Comparison of ENCODE assay signal across 8 cellular contexts in the genomic region with DNA sequence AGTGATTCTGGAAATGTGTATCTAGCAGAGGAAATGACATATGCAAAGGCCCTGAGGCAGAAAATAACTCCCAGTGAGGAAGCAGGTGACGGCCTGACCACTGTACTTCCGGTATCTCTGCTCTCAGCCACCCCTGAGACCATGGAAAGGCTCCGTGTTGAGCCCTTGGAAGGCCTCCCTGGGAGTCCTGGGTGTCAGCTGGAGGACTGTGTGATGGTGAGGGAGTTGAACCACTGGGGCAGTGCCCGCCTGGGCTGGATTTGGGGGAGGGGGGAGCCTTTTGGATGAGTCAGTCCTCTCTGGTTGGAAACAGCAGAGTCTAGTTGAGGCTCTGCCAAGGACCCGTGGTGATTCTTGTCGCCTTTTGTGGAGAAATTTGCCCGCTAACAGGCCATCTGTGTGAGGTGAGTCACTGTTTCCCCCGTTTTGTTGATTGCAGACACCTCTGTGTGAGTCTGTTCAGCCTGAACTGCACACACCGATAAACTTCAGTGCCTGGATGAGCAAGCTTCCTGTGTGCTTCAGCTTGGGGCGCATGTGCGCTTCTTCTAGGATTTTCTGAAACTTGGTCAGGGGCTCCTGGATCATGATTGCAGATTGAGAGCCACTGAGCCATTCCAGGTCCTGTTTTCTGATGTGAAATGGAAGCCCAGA.
DNase-seq lines count a peak whose midpoint lies in the region; ATAC-seq, FAIRE-seq and TF ChIP-seq lines count a peak whose summit lies in the region.

No MANE protein-coding gene starts in this region.

- DNase-seq in A549 (ENCODE audit: low read depth in 1 of 2, low spot score in 1 of 2) = peak; percentile 83 to 92
- peak; percentile 32 for DNase-seq in OCI-M2 (lab: John Stamatoyannopoulos, UW; ENCODE audit: unreplicated experiment)
- peak; percentile 90 to 91 for DNase-seq in activated T-cell treated with anti-CD3 and anti-CD28 coated beads, Interleukin-2, amount 50 U/mL, for 48 hours
- peak; percentile 98 for DNase-seq in foreskin keratinocyte
- DNase-seq in NCI-H345 treated with DMSO at 0.1 percent for 48 hours (lab: John Stamatoyannopoulos, UW; ENCODE audit: unreplicated experiment) = no peak

- H3K4me3 ChIP-seq in A549 (no peak overlapping the region), skeletal muscle tissue (ENCODE audit: low read length in 3 of 3) (no peak overlapping the region)

- POLR2A ChIA-PET in A549 (lab: Yijun Ruan, JAX) = interaction anchor here (0.8 to 1.4 kb wide), 6 partner anchors 10 to 551 kb away, joined by 3 to 13 read pairs (median 6); partner anchors contain the start of genes CACUL1 and GRK5

- CTCF ChIA-PET in A549 (lab: Yijun Ruan, JAX) = interaction anchor here (0.7 to 3.7 kb wide), 8 partner anchors 11 to 140 kb away, joined by 3 to 15 read pairs (median 4); partner anchors contain the start of gene GRK5

- peak; percentile 86 to 89 for ATAC-seq in A549
- ATAC-seq in GM18867 (IDR thresholded peaks at IDR 0.05; ENCODE audit: unreplicated experiment) = peak; percentile 53
- ATAC-seq in HG03066 (IDR thresholded peaks at IDR 0.05; ENCODE audit: low read depth, unreplicated experiment) = peak; percentile 53
- peak; percentile 87 for ATAC-seq in foreskin keratinocyte

- FAIRE-seq in A549 (lab: Jason Lieb, UNC) = no peak

- H3K27ac ChIP-seq in A549 = peak overlapping the region; percentile 75 to 90
- H3K27ac ChIP-seq in foreskin keratinocyte = peak overlapping the region; percentile 43
- peak overlapping the region; percentile 55 for H3K27ac ChIP-seq in skeletal muscle tissue (ENCODE audit: low read depth, low read length)

- TF ChIP-seq RAD21 in A549 (conservative IDR thresholded peaks at IDR 0.05 in 1 of 2, IDR thresholded peaks at IDR 0.05 in 1 of 2) = no peak; a peak in 3 of 5 replicates

- H3K27me3 ChIP-seq in foreskin keratinocyte (no peaks in the 10 kb centered on the region), skeletal muscle tissue (ENCODE audit: control insufficient read depth in 3 of 3, insufficient read depth in 3 of 3, low read length in 3 of 3) (no peaks in the 10 kb centered on the region)

- TF ChIP-seq POLR2A in A549 (IDR thresholded peaks at IDR 0.05; ENCODE audit: low read length) = no peak

- no peak overlapping the region for H3K9ac ChIP-seq in skeletal muscle tissue (ENCODE audit: low read depth in 1 of 3, low read length in 3 of 3)

- H3K4me2 ChIP-seq in A549 = peak overlapping the region; percentile 69

- 5% methylated on average over 11 of the region's 11 CpGs for WGBS in A549 (ENCODE audit: missing lambda C conversion rate)

- TF ChIP-seq CTCF in A549 (IDR thresholded peaks at IDR 0.05) (no peak), foreskin keratinocyte (conservative IDR thresholded peaks at IDR 0.05) (no peak)

- H3K36me3 ChIP-seq in skeletal muscle tissue (ENCODE audit: control insufficient read depth in 3 of 3, insufficient read depth in 3 of 3, low read length in 3 of 3) = no peaks in the 10 kb centered on the region

- H3K9me3 ChIP-seq in A549 (no peaks in the 10 kb centered on the region), skeletal muscle tissue (ENCODE audit: control insufficient read depth in 3 of 3, low read length in 3 of 3) (no peaks in the 10 kb centered on the region)

- peak; percentile 19 to 47; a peak in 2 of 5 replicates for TF ChIP-seq EP300 in A549 (IDR thresholded peaks at IDR 0.05)

- H3K4me1 ChIP-seq in A549 (peaks cover 75% of the 10 kb centered on the region), foreskin keratinocyte (peaks cover 25% of the 10 kb centered on the region), skeletal muscle tissue (ENCODE audit: control insufficient read depth in 3 of 3, insufficient read depth in 3 of 3, low read length in 3 of 3) (peaks cover 13 to 34% (median 17%) of the 10 kb centered on the region in 3 donors)

TF ChIP-seq in A549, 52 proteins besides CTCF, POLR2A, EP300 and RAD21:
- no peak for TF ChIP-seq ZSCAN20 (CRISPR knock-in tag; IDR thresholded peaks at IDR 0.05)
- 0 out of 2 replicates have a peak, but pooled peaks have one; percentile 17 for TF ChIP-seq MYC (IDR thresholded peaks at IDR 0.05; ENCODE audit: borderline replicate concordance, low read length)
- TF ChIP-seq, protein P1, sequence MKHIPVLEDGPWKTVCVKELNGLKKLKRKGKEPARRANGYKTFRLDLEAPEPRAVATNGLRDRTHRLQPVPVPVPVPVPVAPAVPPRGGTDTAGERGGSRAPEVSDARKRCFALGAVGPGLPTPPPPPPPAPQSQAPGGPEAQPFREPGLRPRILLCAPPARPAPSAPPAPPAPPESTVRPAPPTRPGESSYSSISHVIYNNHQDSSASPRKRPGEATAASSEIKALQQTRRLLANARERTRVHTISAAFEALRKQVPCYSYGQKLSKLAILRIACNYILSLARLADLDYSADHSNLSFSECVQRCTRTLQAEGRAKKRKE (CRISPR knock-in tag; IDR thresholded peaks at IDR 0.05; ENCODE audit: low read depth) = 0 out of 2 replicates have a peak, but pooled peaks have one; percentile 20
- no peak for TF ChIP-seq BHLHE40 (IDR thresholded peaks at IDR 0.05; ENCODE audit: low read depth, low read length)
- peak; percentile 53; the same call in 1 of the 2 replicates for TF ChIP-seq GATA3 (IDR thresholded peaks at IDR 0.05; ENCODE audit: borderline replicate concordance)
- peak; percentile 85 for TF ChIP-seq KDM1A (IDR thresholded peaks at IDR 0.05; ENCODE audit: low read depth)
- TF ChIP-seq MAX (IDR thresholded peaks at IDR 0.05) = peak; percentile 82
- peak; percentile 84 for TF ChIP-seq HDAC2 (IDR thresholded peaks at IDR 0.05)
- TF ChIP-seq FOSL2 (IDR thresholded peaks at IDR 0.05) = peak; percentile 90
- peak; percentile 91 for TF ChIP-seq FOSL2 (CRISPR knock-in tag; IDR thresholded peaks at IDR 0.05)
- TF ChIP-seq TFCP2L1 (CRISPR knock-in tag; IDR thresholded peaks at IDR 0.05) = 0 out of 2 replicates have a peak, but pooled peaks have one; percentile 11
- no peak for TF ChIP-seq ELK1 (IDR thresholded peaks at IDR 0.05; ENCODE audit: low read depth, low read length)
- peak; percentile 71 to 81; a peak in 3 of 5 replicates for TF ChIP-seq JUN (IDR thresholded peaks at IDR 0.05)
- peak; percentile 90 for TF ChIP-seq JUNB (IDR thresholded peaks at IDR 0.05)
- TF ChIP-seq CEBPB (IDR thresholded peaks at IDR 0.05) = 0 out of 4 replicates have a peak, but pooled peaks of 1 of the 2 experiments have one; percentile 55
- TF ChIP-seq CHD4 (IDR thresholded peaks at IDR 0.05; ENCODE audit: borderline replicate concordance) = 0 out of 2 replicates have a peak, but pooled peaks have one; percentile 64
- TF ChIP-seq, protein P2, sequence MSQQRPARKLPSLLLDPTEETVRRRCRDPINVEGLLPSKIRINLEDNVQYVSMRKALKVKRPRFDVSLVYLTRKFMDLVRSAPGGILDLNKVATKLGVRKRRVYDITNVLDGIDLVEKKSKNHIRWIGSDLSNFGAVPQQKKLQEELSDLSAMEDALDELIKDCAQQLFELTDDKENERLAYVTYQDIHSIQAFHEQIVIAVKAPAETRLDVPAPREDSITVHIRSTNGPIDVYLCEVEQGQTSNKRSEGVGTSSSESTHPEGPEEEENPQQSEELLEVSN (IDR thresholded peaks at IDR 0.05; ENCODE audit: borderline replicate concordance, low read depth) = peak; percentile 45; the same call in 1 of the 2 replicates
